Comparison of ENCODE assay signal across 1 cellular context in genomic region chr17:48068491-48068961, GRCh38.
TF ChIP-seq lines count a peak whose summit lies in the region.

No MANE protein-coding gene starts in this region.

TF ChIP-seq in K562, 482 proteins besides CTCF, POLR2A, EP300 and RAD21:
- TF ChIP-seq FOXJ3 (CRISPR knock-in tag; IDR thresholded peaks at IDR 0.05) (no peak), NR2C2 (CRISPR knock-in tag; IDR thresholded peaks at IDR 0.05) (no peak), NR2C2 (tag; IDR thresholded peaks at IDR 0.05) (no peak), ZFP36 (IDR thresholded peaks at IDR 0.05; ENCODE audit: low read depth, low read length, partially characterized antibody) (no peak), CLOCK (CRISPR knock-in tag; IDR thresholded peaks at IDR 0.05; ENCODE audit: borderline replicate concordance) (no peak), ZNF655 (CRISPR knock-in tag; IDR thresholded peaks at IDR 0.05) (no peak), SMAD2 (IDR thresholded peaks at IDR 0.05; ENCODE audit: low read depth, low read length) (no peak), KDM4B (IDR thresholded peaks at IDR 0.05; ENCODE audit: borderline replicate concordance in 2 of 2, low read depth in 1 of 2) (no peak), STAT5A (IDR thresholded peaks at IDR 0.05; ENCODE audit: borderline replicate concordance, low read length) (no peak), GMEB1 (CRISPR knock-in tag; IDR thresholded peaks at IDR 0.05) (no peak), ZNF717 (CRISPR knock-in tag; IDR thresholded peaks at IDR 0.05) (no peak), SMAD1 (IDR thresholded peaks at IDR 0.05; ENCODE audit: low read depth, low read length, partially characterized antibody) (no peak), XRCC3 (IDR thresholded peaks at IDR 0.05) (no peak)
TF ChIP-seq in K562: peak in this region for 0.
